8 cellular contexts compared by ENCODE assay signal in the genomic region with DNA sequence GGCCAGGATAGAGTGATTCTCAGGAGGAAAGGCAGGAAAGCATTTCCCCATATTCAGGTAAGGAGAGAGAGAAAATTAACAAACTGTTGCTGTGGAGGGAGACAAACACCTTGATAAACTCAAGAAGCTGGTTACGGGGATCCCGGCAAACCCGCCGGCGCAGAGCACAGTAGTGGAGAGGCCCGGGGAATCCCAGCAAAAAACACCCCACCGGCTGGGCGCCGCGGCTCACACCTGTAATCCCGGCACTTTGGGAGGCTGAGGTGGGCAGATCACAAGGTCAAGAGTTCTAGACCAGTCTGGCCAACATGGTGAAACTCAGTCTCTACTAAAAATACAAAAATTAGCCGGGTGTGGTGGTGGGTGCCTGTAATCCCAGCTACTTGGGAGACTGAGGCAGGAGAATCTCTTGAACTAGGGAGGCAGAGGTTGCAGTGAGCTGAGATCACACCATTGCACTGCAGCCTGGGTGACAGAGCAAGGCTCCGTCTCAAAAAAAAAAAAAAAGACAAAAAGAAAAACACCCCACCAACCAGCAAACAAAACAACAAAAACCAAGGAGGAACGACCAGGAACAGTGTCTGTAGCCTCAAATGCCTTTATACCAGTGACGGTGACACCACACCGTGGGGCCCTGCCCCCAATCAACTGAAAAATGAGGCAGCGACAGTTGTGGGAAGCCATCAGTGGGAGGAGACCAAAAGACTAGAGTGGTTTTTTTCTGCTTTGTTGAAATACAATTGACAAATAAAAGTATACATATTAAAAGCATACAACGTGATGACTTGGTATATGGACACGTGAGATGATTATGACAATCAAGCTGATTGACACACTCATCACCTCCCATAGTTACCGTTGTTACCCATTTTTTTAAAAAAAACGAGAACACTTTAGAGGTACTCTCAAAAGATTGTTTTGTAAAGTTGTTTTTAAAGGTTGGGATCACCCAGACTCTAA. TPM values are rescaled to one million over a fixed set of nuclear protein-coding genes. Genes with fewer than 3 reads are reported as not detected.
DNase-seq lines count a peak whose midpoint lies in the region; ATAC-seq lines count a peak whose summit lies in the region.

No MANE protein-coding gene starts in this region.

- peak overlapping the region; percentile 12 for H3K4me3 Mint-ChIP-seq in activated CD8-positive, alpha-beta T cell treated with anti-CD3 and anti-CD28 coated beads, Interleukin-2, amount 10 ng/mL, durations not matched to agents 7 days and 5 days
- H3K4me3 Mint-ChIP-seq in stimulated activated naive CD8-positive, alpha-beta T cell treated with anti-CD3 and anti-CD28 coated beads, Interleukin-15, amount 100 ng/mL, for 72 hours: peak overlapping the region; percentile 29 to 32

- CTCF ChIA-PET in activated CD8-positive, alpha-beta T cell treated with anti-CD3 and anti-CD28 coated beads, Interleukin-2, amount 10 ng/mL, durations not matched to agents 7 days and 5 days (lab: Charles Lee): interaction anchor here (0.7 to 3.5 kb wide), 28 partner anchors 9 to 340 kb away, joined by 3 to 29 read pairs (median 4); a partner anchor contains a TSS

- H3K9me3 Mint-ChIP-seq in activated CD8-positive, alpha-beta T cell treated with anti-CD3 and anti-CD28 coated beads, Interleukin-2, amount 10 ng/mL, durations not matched to agents 7 days and 5 days (ENCODE audit: insufficient read depth): no peaks in the 10 kb centered on the region
- H3K9me3 Mint-ChIP-seq in stimulated activated naive CD8-positive, alpha-beta T cell treated with anti-CD3 and anti-CD28 coated beads, Interleukin-15, amount 100 ng/mL, for 72 hours: peaks cover 0 to 13% of the 10 kb centered on the region in 2 donors

- H3K27me3 Mint-ChIP-seq in activated CD8-positive, alpha-beta T cell treated with anti-CD3 and anti-CD28 coated beads, Interleukin-2, amount 10 ng/mL, durations not matched to agents 7 days and 5 days (ENCODE audit: low read depth): no peaks in the 10 kb centered on the region
- no peaks in the 10 kb centered on the region for H3K27me3 Mint-ChIP-seq in stimulated activated naive CD8-positive, alpha-beta T cell treated with anti-CD3 and anti-CD28 coated beads, Interleukin-15, amount 100 ng/mL, for 72 hours

- H3K36me3 Mint-ChIP-seq in activated CD8-positive, alpha-beta T cell treated with anti-CD3 and anti-CD28 coated beads, Interleukin-2, amount 10 ng/mL, durations not matched to agents 7 days and 5 days (ENCODE audit: low read depth): peaks cover 11% of the 10 kb centered on the region

- DNase-seq in activated gamma-delta T cell treated with Interleukin-2 at 50 U/mL for 16 hours: peak; percentile 33
- DNase-seq in activated gamma-delta T cell (lab: John Stamatoyannopoulos, UW): no peak
- peak; percentile 69 for DNase-seq in activated CD8-positive, alpha-beta T cell treated with anti-CD3 and anti-CD28 coated beads, Interleukin-2, amount 10 ng/mL, durations not matched to agents 7 days and 5 days
- DNase-seq in left kidney (ENCODE audit: low read depth, low spot score): peak; percentile 31
- peak in 1 of 2 donors; percentile 41 for DNase-seq in stimulated activated naive CD8-positive, alpha-beta T cell treated with anti-CD3 and anti-CD28 coated beads, Interleukin-15, amount 100 ng/mL, for 72 hours
- DNase-seq in NCI-H2107 (lab: John Stamatoyannopoulos, UW): no peak
- no peak for DNase-seq in NCI-H82 (lab: John Stamatoyannopoulos, UW)

- POLR2A ChIA-PET in activated CD8-positive, alpha-beta T cell treated with anti-CD3 and anti-CD28 coated beads, Interleukin-2, amount 10 ng/mL, durations not matched to agents 7 days and 5 days (lab: Charles Lee): interaction anchor here (0.7 to 1.7 kb wide), 5 partner anchors 40 to 249 kb away, joined by 3 to 5 read pairs (median 3); a partner anchor contains a TSS

- peaks cover 40% of the 10 kb centered on the region for H3K4me1 Mint-ChIP-seq in activated CD8-positive, alpha-beta T cell treated with anti-CD3 and anti-CD28 coated beads, Interleukin-2, amount 10 ng/mL, durations not matched to agents 7 days and 5 days (ENCODE audit: low read depth)
- peaks cover 42% of the 10 kb centered on the region for H3K4me1 Mint-ChIP-seq in stimulated activated naive CD8-positive, alpha-beta T cell treated with anti-CD3 and anti-CD28 coated beads, Interleukin-15, amount 100 ng/mL, for 72 hours

- peak; percentile 80 for ATAC-seq in activated CD8-positive, alpha-beta T cell treated with anti-CD3 and anti-CD28 coated beads, Interleukin-2, amount 10 ng/mL, durations not matched to agents 7 days and 5 days
- ATAC-seq in stimulated activated naive CD8-positive, alpha-beta T cell treated with anti-CD3 and anti-CD28 coated beads, Interleukin-15, amount 100 ng/mL, for 72 hours: peak; percentile 73
- no peak for ATAC-seq in GM18861 (IDR thresholded peaks at IDR 0.05; ENCODE audit: unreplicated experiment)

- peak overlapping the region; percentile 64 for H3K27ac Mint-ChIP-seq in activated CD8-positive, alpha-beta T cell treated with anti-CD3 and anti-CD28 coated beads, Interleukin-2, amount 10 ng/mL, durations not matched to agents 7 days and 5 days
- H3K27ac Mint-ChIP-seq in stimulated activated naive CD8-positive, alpha-beta T cell treated with anti-CD3 and anti-CD28 coated beads, Interleukin-15, amount 100 ng/mL, for 72 hours: peak overlapping the region in 1 of 2 donors; percentile 65

RNA-seq across cellular contexts. Expression of a gene that starts 40.2 kb away (rescaled TPM):
- 100 to 1,000 TPM; 291 to 301 TPM for total RNA-seq in activated CD8-positive, alpha-beta T cell treated with anti-CD3 and anti-CD28 coated beads, Interleukin-2, amount 10 ng/mL, durations not matched to agents 7 days and 5 days

RNA-seq across cellular contexts. Expression of a gene that starts 58.6 kb away (rescaled TPM):
- 10 to 100 TPM in 1 of 2 experiments, 1 to 10 TPM in 1; 8.6 to 11.2 TPM for total RNA-seq in activated CD8-positive, alpha-beta T cell treated with anti-CD3 and anti-CD28 coated beads, Interleukin-2, amount 10 ng/mL, durations not matched to agents 7 days and 5 days

Comparison
In these comparisons a context has a peak if more than half of its experiments do, and no peak if none do; other contexts are left out.
1. DNase-seq: peak in activated gamma-delta T cell treated with Interleukin-2 at 50 U/mL for 16 hours (single experiment), activated CD8-positive, alpha-beta T cell treated with anti-CD3 and anti-CD28 coated beads, Interleukin-2, amount 10 ng/mL, durations not matched to agents 7 days and 5 days (single experiment) and left kidney (single experiment); none in activated gamma-delta T cell (single experiment), NCI-H2107 (single experiment) and NCI-H82 (single experiment).